ENCODE assay signal across 18 cellular contexts in the genomic region with DNA sequence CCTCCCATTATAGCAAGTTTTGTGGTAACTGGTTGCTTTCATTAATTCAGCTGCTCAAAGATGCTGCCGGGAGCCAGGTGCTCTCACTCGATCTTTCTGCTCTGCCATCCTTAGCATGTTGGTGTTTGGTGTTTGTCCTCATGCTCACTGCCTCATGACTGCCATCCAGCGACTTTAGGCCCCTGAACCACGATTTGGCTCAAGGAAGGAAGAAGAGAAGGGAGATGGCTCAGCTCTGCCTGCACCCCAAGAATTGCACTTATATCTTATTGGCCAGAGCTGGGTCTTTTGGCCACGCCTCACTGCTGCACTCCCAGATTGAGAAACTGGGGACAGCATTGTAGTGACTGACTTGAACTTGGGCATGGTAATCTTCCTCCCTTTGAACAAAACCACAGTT. TPM values are rescaled to one million over a fixed set of nuclear protein-coding genes. Genes with fewer than 3 reads are reported as not detected.
A peak's percentile ranks its signal among the peaks of the same experiment; 100 is the strongest.
DNase-seq lines count a peak whose midpoint lies in the region; ATAC-seq, FAIRE-seq and TF ChIP-seq lines count a peak whose summit lies in the region.
"Had no signal": no experiment of that assay in that cellular context is flagged by ENCODE, and none has a peak within 500 bp of the region (broad histone marks: within the 10 kb centered on the region; RNA-seq: fewer than 3 reads in every experiment).

No MANE protein-coding gene starts in this region.

- FAIRE-seq in D721Med (lab: Jason Lieb, UNC) = no peak
- FAIRE-seq: GM12892 had no signal

- H3K9me2 ChIP-seq in GM23338 (ENCODE audit: insufficient read depth) = no peaks in the 10 kb centered on the region
- H3K9me2 ChIP-seq in PC-3 (replicated peaks; ENCODE audit: low read length) = no peaks in the 10 kb centered on the region
- H3K9me2 ChIP-seq in PC-9 (ENCODE audit: insufficient read depth) = no peaks in the 10 kb centered on the region

- TF ChIP-seq CTCF in CD14-positive monocyte (IDR thresholded peaks at IDR 0.05) (no peak), GM23338 (conservative IDR thresholded peaks at IDR 0.05; ENCODE audit: low read depth in 2 of 2) (0 out of 4 replicates have a peak, but pooled peaks of 1 of the 2 experiments have one; percentile 12), PC-3 (conservative IDR thresholded peaks at IDR 0.05; ENCODE audit: low read depth, low read length) (peak; percentile 20; the same call in 1 of the 2 replicates), PC-9 (conservative IDR thresholded peaks at IDR 0.05) (no peak), thyroid gland (IDR thresholded peaks at IDR 0.05) (no peak), D721Med (IDR thresholded peaks at IDR 0.05; ENCODE audit: insufficient read depth, missing control alignments) (no peak)

- H3K27me3 Mint-ChIP-seq in CD14-positive monocyte (ENCODE audit: low read depth in 3 of 3) = no peaks in the 10 kb centered on the region
- peaks cover 1% of the 10 kb centered on the region for H3K27me3 Mint-ChIP-seq in GM23338 (ENCODE audit: insufficient read depth, low read depth, poor library complexity)
- H3K27me3 Mint-ChIP-seq in dendritic cell treated with granulocyte-macrophage colony-stimulating factor and Interleukin-4, amounts not matched to agents 40 ng/mL and 50 ng/mL, for 4 days = no peaks in the 10 kb centered on the region

- H4K20me1 ChIP-seq in GM23338 (replicated peaks; ENCODE audit: insufficient read depth) (no peaks in the 10 kb centered on the region), PC-3 (ENCODE audit: low read length) (no peaks in the 10 kb centered on the region), PC-9 (ENCODE audit: insufficient read depth) (no peaks in the 10 kb centered on the region)

- H3K36me3 Mint-ChIP-seq in CD14-positive monocyte = peaks cover 10 to 15% of the 10 kb centered on the region in 2 donors
- peaks cover 4% of the 10 kb centered on the region; the same call in 1 of the 3 replicates for H3K36me3 Mint-ChIP-seq in GM23338 (ENCODE audit: low read depth)
- no peaks in the 10 kb centered on the region for H3K36me3 Mint-ChIP-seq in dendritic cell treated with granulocyte-macrophage colony-stimulating factor and Interleukin-4, amounts not matched to agents 40 ng/mL and 50 ng/mL, for 4 days (ENCODE audit: low read depth)

- H3K27ac ChIP-seq in GM23338 (ENCODE audit: low read depth) = no peak overlapping the region
- no peak overlapping the region for H3K27ac ChIP-seq in PC-3 (ENCODE audit: low read length)
- no peak overlapping the region for H3K27ac ChIP-seq in PC-9
- H3K27ac ChIP-seq in thyroid gland = no peak overlapping the region
- H3K27ac ChIP-seq: C4-2B, RWPE1 had no signal

- CTCF ChIA-PET in PC-3 (lab: Charles Lee) (no interaction called here), PC-9 (lab: Charles Lee) (interaction anchor here (0.7 kb wide), 1 partner anchor 18 kb away, joined by 3 read pairs; no protein-coding TSS in a partner anchor)

- peak overlapping the region; percentile 18 to 20 for H3K4me3 Mint-ChIP-seq in CD14-positive monocyte
- H3K4me3 Mint-ChIP-seq in GM23338 = no peak overlapping the region
- H3K4me3 Mint-ChIP-seq in dendritic cell treated with granulocyte-macrophage colony-stimulating factor and Interleukin-4, amounts not matched to agents 40 ng/mL and 50 ng/mL, for 4 days = no peak overlapping the region

- H3K4me2 ChIP-seq in GM23338 (no peak overlapping the region), PC-3 (ENCODE audit: low read length) (no peak overlapping the region), PC-9 (no peak overlapping the region)

- POLR2A ChIA-PET in PC-3 (lab: Charles Lee; ENCODE audit: unreplicated experiment) = no interaction called here
- POLR2A ChIA-PET in PC-9 (lab: Charles Lee; ENCODE audit: unreplicated experiment) = no interaction called here

- intact Hi-C loops in CD14-positive monocyte (cut with micrococcal nuclease) = no loop called here
- intact Hi-C loops in PC-3 (cut with micrococcal nuclease) = no loop called here
- intact Hi-C loops in dendritic cell treated with granulocyte-macrophage colony-stimulating factor and Interleukin-4, amounts not matched to agents 40 ng/mL and 50 ng/mL, for 4 days (cut with micrococcal nuclease) = no loop called here
- intact Hi-C loops in PC-9 (cut with micrococcal nuclease; ENCODE audit: unreplicated experiment) = no loop called here
- intact Hi-C loops in thyroid gland (cut with DNase I) = no loop called here

- H3K4me1 Mint-ChIP-seq in CD14-positive monocyte (peaks cover 60% of the 10 kb centered on the region), GM23338 (peaks cover 15% of the 10 kb centered on the region)
- peaks cover 70% of the 10 kb centered on the region for H3K4me1 Mint-ChIP-seq in dendritic cell treated with granulocyte-macrophage colony-stimulating factor and Interleukin-4, amounts not matched to agents 40 ng/mL and 50 ng/mL, for 4 days (ENCODE audit: low read depth)

- H3K27ac Mint-ChIP-seq in CD14-positive monocyte (peak overlapping the region; percentile 84 to 94 (median 88)), GM23338 (peak overlapping the region; percentile 51)
- H3K27ac Mint-ChIP-seq in dendritic cell treated with granulocyte-macrophage colony-stimulating factor and Interleukin-4, amounts not matched to agents 40 ng/mL and 50 ng/mL, for 4 days = peak overlapping the region; percentile 50

- H3K9me3 Mint-ChIP-seq in CD14-positive monocyte (peaks cover 0 to 5% (median 0%) of the 10 kb centered on the region in 7 donors), GM23338 (no peaks in the 10 kb centered on the region)
- no peaks in the 10 kb centered on the region for H3K9me3 Mint-ChIP-seq in dendritic cell treated with granulocyte-macrophage colony-stimulating factor and Interleukin-4, amounts not matched to agents 40 ng/mL and 50 ng/mL, for 4 days

- no peak for TF ChIP-seq POLR2A in thyroid gland (IDR thresholded peaks at IDR 0.05)

- H3K36me3 ChIP-seq in GM23338 (ENCODE audit: insufficient read depth) = no peaks in the 10 kb centered on the region
- H3K36me3 ChIP-seq in PC-3 (ENCODE audit: low read depth, low read length) = no peaks in the 10 kb centered on the region
- no peaks in the 10 kb centered on the region for H3K36me3 ChIP-seq in PC-9 (ENCODE audit: low read depth)
- no peaks in the 10 kb centered on the region for H3K36me3 ChIP-seq in thyroid gland
- H3K36me3 ChIP-seq: breast epithelium had no signal

- peak; percentile 56 for DNase-seq in CD14-positive monocyte (ENCODE audit: low spot score)
- DNase-seq in GM23338 (ENCODE audit: low spot score) = no peak
- DNase-seq in PC-3 = no peak
- DNase-seq in PC-9 = no peak
- no peak for DNase-seq in thyroid gland
- DNase-seq in D721Med (ENCODE audit: insufficient read length, low spot score) = no peak
- DNase-seq: hypothalamus, KG1, NCI-H187, NCI-H510A had no signal

- ATAC-seq in GM23338 (no peak), PC-3 (no peak), GM21528 (IDR thresholded peaks at IDR 0.05; ENCODE audit: low FRiP score, unreplicated experiment) (no peak)

- H2AFZ ChIP-seq in GM23338 = no peak overlapping the region
- H2AFZ ChIP-seq in PC-3 (ENCODE audit: low read length) = no peak overlapping the region
- no peak overlapping the region for H2AFZ ChIP-seq in PC-9

- no peak overlapping the region for H3K4me3 ChIP-seq in GM23338
- H3K4me3 ChIP-seq in PC-3 (ENCODE audit: low read length) = no peak overlapping the region
- no peak overlapping the region for H3K4me3 ChIP-seq in PC-9
- no peak overlapping the region for H3K4me3 ChIP-seq in thyroid gland (replicated peaks in 1 of 3)
- H3K4me3 ChIP-seq: breast epithelium, mucosa of descending colon, stomach had no signal

- H3K9me3 ChIP-seq in PC-3 (ENCODE audit: low read length) = no peaks in the 10 kb centered on the region
- H3K9me3 ChIP-seq in PC-9 (ENCODE audit: insufficient read depth, low read depth) = no peaks in the 10 kb centered on the region
- H3K9me3 ChIP-seq in thyroid gland = no peaks in the 10 kb centered on the region
- H3K9me3 ChIP-seq: breast epithelium, mucosa of descending colon, stomach had no signal

- H3F3A ChIP-seq in GM23338 (replicated peaks; ENCODE audit: low read depth) = no peaks in the 10 kb centered on the region
- no peaks in the 10 kb centered on the region for H3F3A ChIP-seq in PC-3 (ENCODE audit: low read length, unreplicated experiment)
- H3F3A ChIP-seq in PC-9 (ENCODE audit: insufficient read depth, low read depth) = no peaks in the 10 kb centered on the region

- H3K27me3 ChIP-seq in GM23338 (ENCODE audit: insufficient read depth) (no peaks in the 10 kb centered on the region), PC-3 (ENCODE audit: low read length) (no peaks in the 10 kb centered on the region), PC-9 (ENCODE audit: insufficient read depth, low read depth) (no peaks in the 10 kb centered on the region), thyroid gland (no peaks in the 10 kb centered on the region)
- H3K27me3 ChIP-seq: breast epithelium, stomach had no signal

- no peak overlapping the region for H3K9ac ChIP-seq in PC-3 (ENCODE audit: low read length)

- 88% methylated on average over 5 of the region's 5 CpGs for WGBS in thyroid gland, 2 donors

- BruUV-seq in PC-3 (replicated peaks; lab: Mats Ljungman, UMichigan) (no TSS peak), PC-9 (replicated peaks; lab: Mats Ljungman, UMichigan) (no TSS peak)

- H3K79me2 ChIP-seq in GM23338 (replicated peaks; ENCODE audit: insufficient read depth) = no peaks in the 10 kb centered on the region
- no peaks in the 10 kb centered on the region for H3K79me2 ChIP-seq in PC-3 (ENCODE audit: low read length)
- no peaks in the 10 kb centered on the region for H3K79me2 ChIP-seq in PC-9 (ENCODE audit: low read depth)

- H3K4me1 ChIP-seq in GM23338 (ENCODE audit: insufficient read depth) (no peaks in the 10 kb centered on the region; the same call in 1 of the 2 replicates), PC-3 (ENCODE audit: insufficient read depth, low read length) (peaks cover 4% of the 10 kb centered on the region; the same call in 1 of the 2 replicates), PC-9 (replicated peaks; ENCODE audit: insufficient read depth) (no peaks in the 10 kb centered on the region), thyroid gland (no peaks in the 10 kb centered on the region)
- H3K4me1 ChIP-seq: breast epithelium had no signal

TF ChIP-seq in GM23338, 12 proteins besides CTCF, POLR2A, EP300 and RAD21 (continues in another document):
- TF ChIP-seq STAT1 (IDR thresholded peaks at IDR 0.05; ENCODE audit: unreplicated experiment) = no peak
- TF ChIP-seq ZNF331 (CRISPR knock-in tag; IDR thresholded peaks at IDR 0.05; ENCODE audit: low read depth) = no peak
- no peak for TF ChIP-seq JUNB (IDR thresholded peaks at IDR 0.05; ENCODE audit: unreplicated experiment)

RNA-seq across cellular contexts. Expression of a gene that starts 52.7 kb away (rescaled TPM):
- polyA plus RNA-seq in CD14-positive monocyte = 10 to 100 TPM; 15.5 to 19.2 TPM
- total RNA-seq in GM23338 (2014; rRNA removed; shearing (Covaris generic)) = 5.1 and 9.2 TPM in 2 replicates
- 1.7 and 2.4 TPM in 2 replicates for polyA plus RNA-seq in GM23338 (2016; fragmentation: Nextera tagmentation; extraction: Ambion mirVana)
- total RNA-seq in PC-3 (2014; rRNA removed) = 1.3 and 2.1 TPM in 2 replicates
- 4.0 and 6.6 TPM in 2 replicates for total RNA-seq in PC-9 (2021)
- total RNA-seq in thyroid gland = 10 to 100 TPM in 3 of 4 donors, 1 to 10 TPM in 1; 9.1 to 28.3 (median 18.1) TPM

RNA-seq across cellular contexts. Expression of a gene that starts 53.0 kb away (rescaled TPM):
- polyA plus RNA-seq in CD14-positive monocyte = 10 to 100 TPM; 12.3 to 14.0 TPM
- 0.35 TPM in 1 of 2 replicates, not detected in the other for total RNA-seq in GM23338 (2014; rRNA removed; shearing (Covaris generic))
- polyA plus RNA-seq in GM23338 (2016; fragmentation: Nextera tagmentation; extraction: Ambion mirVana) = 0.16 TPM in 1 of 2 replicates, not detected in the other
- total RNA-seq in PC-3 (2014; rRNA removed) = 1.2 and 1.4 TPM in 2 replicates
- 0.70 and 0.83 TPM in 2 replicates for total RNA-seq in PC-9 (2021)
- 1 to 10 TPM in 1 of 4 donors, under 1 TPM in 3; 0.13 to 1.8 (median 0.46) TPM for total RNA-seq in thyroid gland

Comparison
In these comparisons a context has a peak if more than half of its experiments do, and no peak if none do; other contexts are left out.
1. H3K4me3 Mint-ChIP-seq: peak in CD14-positive monocyte (2 of 2); none in GM23338 (single experiment) and dendritic cell treated with granulocyte-macrophage colony-stimulating factor and Interleukin-4, amounts not matched to agents 40 ng/mL and 50 ng/mL, for 4 days (single experiment).
2. Peak in every context shown above with its lines, with median percentiles within 50 percentile points of each other: H3K27ac Mint-ChIP-seq.